In the genomic region with DNA sequence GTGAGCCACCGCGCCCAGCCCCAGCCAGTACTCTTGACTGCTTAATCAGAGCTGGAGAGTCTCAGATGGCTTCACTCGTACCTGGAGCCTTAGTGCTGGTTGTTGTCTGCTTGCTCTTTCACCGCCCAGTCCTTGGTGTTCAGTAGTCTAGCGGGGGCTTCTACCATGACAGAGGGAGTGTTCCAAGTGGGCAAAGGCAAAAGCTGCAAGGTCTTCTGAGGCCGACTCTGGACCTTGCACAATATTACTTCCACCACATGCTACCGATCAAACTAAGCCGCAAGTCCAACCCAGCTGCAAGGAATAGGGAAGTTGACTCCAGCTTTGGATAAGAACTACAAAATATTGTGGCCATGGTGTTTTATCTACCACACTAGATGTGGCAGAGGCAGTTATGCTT, we compare ENCODE assay signal across 15 cellular contexts. TPM values are rescaled to one million over a fixed set of nuclear protein-coding genes. Genes with fewer than 3 reads are reported as not detected.
DNase-seq lines count a peak whose midpoint lies in the region; ATAC-seq and TF ChIP-seq lines count a peak whose summit lies in the region.
"Had no signal": no experiment of that assay in that cellular context is flagged by ENCODE, and none has a peak within 500 bp of the region (broad histone marks: within the 10 kb centered on the region; RNA-seq: fewer than 3 reads in every experiment).

No MANE protein-coding gene starts in this region.

- WGBS in smooth muscle cell (ENCODE audit: low lambda C conversion rate): 98% methylated on average over 8 of the region's 8 CpGs

- DNase-seq in HL-60 (ENCODE audit: low read depth in 1 of 2, low spot score in 1 of 2) (peak; percentile 94 to 98), OCI-M2 (lab: John Stamatoyannopoulos, UW; ENCODE audit: unreplicated experiment) (peak; percentile 51), fibroblast of villous mesenchyme (ENCODE audit: low read depth) (peak; percentile 82), amniotic stem cell (lab: John Stamatoyannopoulos, UW) (no peak), smooth muscle cell (lab: John Stamatoyannopoulos, UW; ENCODE audit: unreplicated experiment) (no peak), osteoblast (ENCODE audit: insufficient read length, low spot score, missing footprints) (no peak)
- DNase-seq: activated CD4-positive, alpha-beta T cell treated with anti-CD3 and anti-CD28 coated beads for 1 hour; central memory CD4-positive, alpha-beta T cell; DND-41; NCI-H1048; ovary had no signal

- H3K27me3 ChIP-seq in HL-60 (ENCODE audit: insufficient read depth, poor library complexity, severe bottlenecking) (no peaks in the 10 kb centered on the region), neutrophil (no peaks in the 10 kb centered on the region), smooth muscle cell (ENCODE audit: low read depth) (no peaks in the 10 kb centered on the region), osteoblast (ENCODE audit: insufficient read depth, low read length) (no peaks in the 10 kb centered on the region)
- H3K27me3 ChIP-seq: BLaER1, ovary had no signal

- H3K4me1 ChIP-seq in neutrophil (ENCODE audit: control insufficient read depth in 1 of 2, insufficient read depth in 1 of 2, low read depth in 1 of 2, low read length in 1 of 2): peaks cover 31 to 56% of the 10 kb centered on the region in 2 experiments
- peaks cover 8% of the 10 kb centered on the region for H3K4me1 ChIP-seq in smooth muscle cell (ENCODE audit: low read depth)
- peaks cover 6% of the 10 kb centered on the region for H3K4me1 ChIP-seq in osteoblast (ENCODE audit: insufficient read depth, low read length)

- ATAC-seq in HG02623 (IDR thresholded peaks at IDR 0.05; ENCODE audit: unreplicated experiment): no peak
- ATAC-seq: T-cell had no signal

- no peaks in the 10 kb centered on the region for H3F3A ChIP-seq in smooth muscle cell (ENCODE audit: low read depth)

- peaks cover 97% of the 10 kb centered on the region for H3K79me2 ChIP-seq in smooth muscle cell (ENCODE audit: low read depth)
- peaks cover 96% of the 10 kb centered on the region for H3K79me2 ChIP-seq in osteoblast (ENCODE audit: insufficient read depth, low read length)

- H3K9me3 ChIP-seq in neutrophil (no peaks in the 10 kb centered on the region), smooth muscle cell (replicated peaks; ENCODE audit: low read depth) (no peaks in the 10 kb centered on the region), osteoblast (ENCODE audit: low read depth, low read length) (no peaks in the 10 kb centered on the region)
- H3K9me3 ChIP-seq: BLaER1, ovary had no signal

- no peak for TF ChIP-seq CTCF in HL-60 (IDR thresholded peaks at IDR 0.05; ENCODE audit: insufficient read depth, low read length)
- no peak for TF ChIP-seq CTCF in fibroblast of villous mesenchyme (IDR thresholded peaks at IDR 0.05; ENCODE audit: insufficient read depth, low read depth, low read length)
- TF ChIP-seq CTCF in neutrophil (IDR thresholded peaks at IDR 0.05): no peak
- no peak for TF ChIP-seq CTCF in smooth muscle cell (IDR thresholded peaks at IDR 0.05; ENCODE audit: borderline replicate concordance, insufficient read depth, poor library complexity, severe bottlenecking)
- TF ChIP-seq CTCF in osteoblast (IDR thresholded peaks at IDR 0.05; ENCODE audit: extremely low read depth, low read depth, low read length): no peak

- peaks cover 97% of the 10 kb centered on the region for H4K20me1 ChIP-seq in smooth muscle cell (ENCODE audit: low read depth)
- H4K20me1 ChIP-seq in osteoblast (ENCODE audit: insufficient read depth, low read length): peaks cover 48% of the 10 kb centered on the region

- H2AFZ ChIP-seq in smooth muscle cell (ENCODE audit: low read depth) (no peak overlapping the region), osteoblast (ENCODE audit: low read length) (no peak overlapping the region)

- no peak overlapping the region for H3K4me3 ChIP-seq in HL-60 (replicated peaks; ENCODE audit: insufficient read depth, low read length)
- no peak overlapping the region for H3K4me3 ChIP-seq in fibroblast of villous mesenchyme (ENCODE audit: low read depth, low read length)
- H3K4me3 ChIP-seq in neutrophil (ENCODE audit: low read depth in 1 of 2, low read length in 1 of 2): peak overlapping the region; percentile 5 to 41
- no peak overlapping the region for H3K4me3 ChIP-seq in smooth muscle cell
- no peak overlapping the region for H3K4me3 ChIP-seq in osteoblast (ENCODE audit: insufficient read depth, low read length)
- H3K4me3 ChIP-seq: BLaER1, ovary had no signal

- H3K27ac ChIP-seq in HL-60 (replicated peaks) (peak overlapping the region; percentile 91), neutrophil (peak overlapping the region; percentile 84), smooth muscle cell (ENCODE audit: low read depth) (no peak overlapping the region), osteoblast (ENCODE audit: low read depth, low read length) (no peak overlapping the region)
- H3K27ac ChIP-seq: BLaER1, ovary had no signal

- no peak overlapping the region for H3K9ac ChIP-seq in smooth muscle cell (ENCODE audit: low read depth)
- H3K9ac ChIP-seq: BLaER1 had no signal

- H3K36me3 ChIP-seq in neutrophil (no peaks in the 10 kb centered on the region), smooth muscle cell (ENCODE audit: low read depth) (no peaks in the 10 kb centered on the region), osteoblast (ENCODE audit: insufficient read depth, low read length) (no peaks in the 10 kb centered on the region)
- H3K36me3 ChIP-seq: ovary had no signal

- no peak overlapping the region for H3K4me2 ChIP-seq in smooth muscle cell
- no peak overlapping the region for H3K4me2 ChIP-seq in osteoblast (ENCODE audit: insufficient read depth, low read length)
- H3K4me2 ChIP-seq: BLaER1 had no signal

RNA-seq across cellular contexts. Expression of a gene that starts 6.6 kb away (rescaled TPM):
- total RNA-seq in fibroblast of villous mesenchyme: 31.5 and 34.5 TPM in 2 replicates
- 47.6 and 53.7 TPM in 2 replicates for total RNA-seq in smooth muscle cell
- 79.3 and 79.6 TPM in 2 replicates for polyA plus RNA-seq in smooth muscle cell
- total RNA-seq in osteoblast: 26.8 and 34.0 TPM in 2 replicates

RNA-seq across cellular contexts. Expression of a gene that starts 52.7 kb away (rescaled TPM):
- 2.9 and 3.5 TPM in 2 replicates for total RNA-seq in fibroblast of villous mesenchyme
- 2.4 TPM in 1 of 2 replicates, not detected in the other for total RNA-seq in smooth muscle cell
- polyA plus RNA-seq in smooth muscle cell: 3.8 and 5.4 TPM in 2 replicates
- total RNA-seq in osteoblast: 0.59 and 2.2 TPM in 2 replicates

Comparison
In these comparisons a context has a peak if more than half of its experiments do, and no peak if none do; other contexts are left out.
1. DNase-seq: peak in HL-60 (2 of 2), OCI-M2 (single experiment) and fibroblast of villous mesenchyme (single experiment); none in amniotic stem cell (single experiment), smooth muscle cell (single experiment) and osteoblast (single experiment).
2. H3K27ac ChIP-seq: peak in HL-60 (single experiment) and neutrophil (single experiment); none in smooth muscle cell (single experiment) and osteoblast (single experiment).
3. H3K4me3 ChIP-seq: peak in neutrophil (2 of 2); none in HL-60 (single experiment), fibroblast of villous mesenchyme (single experiment), smooth muscle cell (single experiment) and osteoblast (single experiment).